ENCODE assay signal across 2 cellular contexts in the genomic region with DNA sequence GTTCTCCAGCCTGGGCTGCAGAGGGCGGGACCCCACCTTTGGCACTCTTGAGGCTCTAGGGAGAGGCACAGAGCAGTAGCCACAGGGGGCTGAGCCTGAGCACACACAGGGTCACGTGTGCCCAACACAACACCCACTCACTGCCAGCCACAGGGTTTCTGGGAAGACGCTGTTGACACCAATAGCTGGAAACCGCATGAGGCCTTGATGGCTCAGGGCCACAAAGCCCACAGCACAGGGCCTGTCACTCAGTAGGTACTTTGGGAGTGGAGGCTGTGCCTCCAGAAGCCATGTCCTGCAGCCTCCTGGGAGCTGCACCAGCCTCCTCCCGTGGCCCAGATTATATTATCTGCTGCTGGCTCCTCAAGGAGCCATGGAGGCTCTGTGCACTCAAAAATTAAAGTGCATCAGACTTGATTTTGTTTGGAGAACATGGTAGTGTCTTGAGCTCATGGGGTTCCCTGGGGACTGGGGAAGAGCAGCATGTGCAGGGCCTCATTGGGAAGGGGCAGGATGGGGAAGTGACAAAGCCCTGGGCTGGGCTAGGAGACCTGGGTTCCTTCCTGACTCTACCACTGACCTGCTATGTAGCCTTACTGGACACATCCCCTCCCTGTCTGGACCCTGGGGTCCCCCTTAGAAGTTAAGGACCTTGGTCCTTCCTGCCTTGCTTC.
TF ChIP-seq lines count a peak whose summit lies in the region.

No MANE protein-coding gene starts in this region.

TF ChIP-seq in HEK293, 187 proteins besides CTCF, POLR2A, EP300 and RAD21 (continues in another document):
- TF ChIP-seq, protein P1, sequence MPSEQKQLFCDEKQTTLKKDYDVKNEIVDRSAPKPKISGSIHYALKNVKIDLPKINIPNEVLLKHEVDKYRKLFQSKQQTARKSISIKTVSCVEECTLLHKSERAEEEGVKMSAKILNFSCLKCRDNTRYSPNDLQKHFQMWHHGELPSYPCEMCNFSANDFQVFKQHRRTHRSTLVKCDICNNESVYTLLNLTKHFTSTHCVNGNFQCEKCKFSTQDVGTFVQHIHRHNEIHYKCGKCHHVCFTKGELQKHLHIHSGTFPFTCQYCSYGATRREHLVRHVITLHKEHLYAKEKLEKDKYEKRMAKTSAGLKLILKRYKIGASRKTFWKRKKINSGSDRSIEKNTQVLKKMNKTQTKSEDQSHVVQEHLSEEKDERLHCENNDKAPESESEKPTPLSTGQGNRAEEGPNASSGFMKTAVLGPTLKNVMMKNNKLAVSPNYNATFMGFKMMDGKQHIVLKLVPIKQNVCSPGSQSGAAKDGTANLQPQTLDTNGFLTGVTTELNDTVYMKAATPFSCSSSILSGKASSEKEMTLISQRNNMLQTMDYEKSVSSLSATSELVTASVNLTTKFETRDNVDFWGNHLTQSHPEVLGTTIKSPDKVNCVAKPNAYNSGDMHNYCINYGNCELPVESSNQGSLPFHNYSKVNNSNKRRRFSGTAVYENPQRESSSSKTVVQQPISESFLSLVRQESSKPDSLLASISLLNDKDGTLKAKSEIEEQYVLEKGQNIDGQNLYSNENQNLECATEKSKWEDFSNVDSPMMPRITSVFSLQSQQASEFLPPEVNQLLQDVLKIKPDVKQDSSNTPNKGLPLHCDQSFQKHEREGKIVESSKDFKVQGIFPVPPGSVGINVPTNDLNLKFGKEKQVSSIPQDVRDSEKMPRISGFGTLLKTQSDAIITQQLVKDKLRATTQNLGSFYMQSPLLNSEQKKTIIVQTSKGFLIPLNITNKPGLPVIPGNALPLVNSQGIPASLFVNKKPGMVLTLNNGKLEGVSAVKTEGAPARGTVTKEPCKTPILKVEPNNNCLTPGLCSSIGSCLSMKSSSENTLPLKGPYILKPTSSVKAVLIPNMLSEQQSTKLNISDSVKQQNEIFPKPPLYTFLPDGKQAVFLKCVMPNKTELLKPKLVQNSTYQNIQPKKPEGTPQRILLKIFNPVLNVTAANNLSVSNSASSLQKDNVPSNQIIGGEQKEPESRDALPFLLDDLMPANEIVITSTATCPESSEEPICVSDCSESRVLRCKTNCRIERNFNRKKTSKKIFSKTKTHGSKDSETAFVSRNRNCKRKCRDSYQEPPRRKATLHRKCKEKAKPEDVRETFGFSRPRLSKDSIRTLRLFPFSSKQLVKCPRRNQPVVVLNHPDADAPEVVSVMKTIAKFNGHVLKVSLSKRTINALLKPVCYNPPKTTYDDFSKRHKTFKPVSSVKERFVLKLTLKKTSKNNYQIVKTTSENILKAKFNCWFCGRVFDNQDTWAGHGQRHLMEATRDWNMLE (tag by site-specific recombination; conservative IDR thresholded peaks at IDR 0.05; ENCODE audit: low read depth): no peak
- peak; percentile 67 for TF ChIP-seq IKZF3 (tag by site-specific recombination; IDR thresholded peaks at IDR 0.05)
- no peak for TF ChIP-seq ZBTB1 (tag by site-specific recombination; IDR thresholded peaks at IDR 0.05)
- TF ChIP-seq ZNF76 (tag by site-specific recombination; IDR thresholded peaks at IDR 0.05; ENCODE audit: borderline replicate concordance, low read depth): peak; percentile 91
- TF ChIP-seq GLIS2 (tag by site-specific recombination; IDR thresholded peaks at IDR 0.05): peak; percentile 86
- TF ChIP-seq ZNF843 (tag by site-specific recombination; IDR thresholded peaks at IDR 0.05): no peak
- TF ChIP-seq KLF9 (tag by site-specific recombination; IDR thresholded peaks at IDR 0.05; ENCODE audit: low read depth): no peak
- TF ChIP-seq ZSCAN23 (tag by site-specific recombination; IDR thresholded peaks at IDR 0.05): no peak; the same call in 1 of the 2 replicates
- TF ChIP-seq ZNF248 (tag by site-specific recombination; IDR thresholded peaks at IDR 0.05): no peak
- TF ChIP-seq ZNF610 (tag by site-specific recombination; IDR thresholded peaks at IDR 0.05; ENCODE audit: borderline replicate concordance): no peak
- no peak for TF ChIP-seq ZNF174 (tag by site-specific recombination; IDR thresholded peaks at IDR 0.05)
- TF ChIP-seq ZEB2 (tag by site-specific recombination; IDR thresholded peaks at IDR 0.05): peak; percentile 32; the same call in 1 of the 2 replicates
- TF ChIP-seq ZNF23 (tag by site-specific recombination; IDR thresholded peaks at IDR 0.05; ENCODE audit: borderline replicate concordance): no peak
- TF ChIP-seq ZXDB (tag by site-specific recombination; IDR thresholded peaks at IDR 0.05): no peak
- no peak for TF ChIP-seq FEZF1 (tag by site-specific recombination; IDR thresholded peaks at IDR 0.05)
- no peak for TF ChIP-seq ZNF529 (tag by site-specific recombination; IDR thresholded peaks at IDR 0.05; ENCODE audit: insufficient replicate concordance)
- no peak for TF ChIP-seq ZNF544 (tag by site-specific recombination; IDR thresholded peaks at IDR 0.05)
- TF ChIP-seq HOXC10 (CRISPR knock-in tag; IDR thresholded peaks at IDR 0.05): no peak
- no peak for TF ChIP-seq SALL2 (tag by site-specific recombination; IDR thresholded peaks at IDR 0.05; ENCODE audit: borderline replicate concordance)
- TF ChIP-seq EGR2 (tag by site-specific recombination; IDR thresholded peaks at IDR 0.05; ENCODE audit: low read depth): peak; percentile 85
- TF ChIP-seq ZFP37 (tag by site-specific recombination; IDR thresholded peaks at IDR 0.05): 0 out of 2 replicates have a peak, but pooled peaks have one; percentile 37
- no peak for TF ChIP-seq ZNF792 (tag by site-specific recombination; IDR thresholded peaks at IDR 0.05)
- TF ChIP-seq, protein P2, sequence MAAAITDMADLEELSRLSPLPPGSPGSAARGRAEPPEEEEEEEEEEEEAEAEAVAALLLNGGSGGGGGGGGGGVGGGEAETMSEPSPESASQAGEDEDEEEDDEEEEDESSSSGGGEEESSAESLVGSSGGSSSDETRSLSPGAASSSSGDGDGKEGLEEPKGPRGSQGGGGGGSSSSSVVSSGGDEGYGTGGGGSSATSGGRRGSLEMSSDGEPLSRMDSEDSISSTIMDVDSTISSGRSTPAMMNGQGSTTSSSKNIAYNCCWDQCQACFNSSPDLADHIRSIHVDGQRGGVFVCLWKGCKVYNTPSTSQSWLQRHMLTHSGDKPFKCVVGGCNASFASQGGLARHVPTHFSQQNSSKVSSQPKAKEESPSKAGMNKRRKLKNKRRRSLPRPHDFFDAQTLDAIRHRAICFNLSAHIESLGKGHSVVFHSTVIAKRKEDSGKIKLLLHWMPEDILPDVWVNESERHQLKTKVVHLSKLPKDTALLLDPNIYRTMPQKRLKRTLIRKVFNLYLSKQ (tag by site-specific recombination; IDR thresholded peaks at IDR 0.05; ENCODE audit: borderline replicate concordance): no peak
- TF ChIP-seq ZNF677 (tag by site-specific recombination; IDR thresholded peaks at IDR 0.05): no peak
- no peak for TF ChIP-seq ZNF416 (tag by site-specific recombination; IDR thresholded peaks at IDR 0.05)
- no peak for TF ChIP-seq ZNF140 (tag by site-specific recombination; IDR thresholded peaks at IDR 0.05)
- TF ChIP-seq, protein P3, sequence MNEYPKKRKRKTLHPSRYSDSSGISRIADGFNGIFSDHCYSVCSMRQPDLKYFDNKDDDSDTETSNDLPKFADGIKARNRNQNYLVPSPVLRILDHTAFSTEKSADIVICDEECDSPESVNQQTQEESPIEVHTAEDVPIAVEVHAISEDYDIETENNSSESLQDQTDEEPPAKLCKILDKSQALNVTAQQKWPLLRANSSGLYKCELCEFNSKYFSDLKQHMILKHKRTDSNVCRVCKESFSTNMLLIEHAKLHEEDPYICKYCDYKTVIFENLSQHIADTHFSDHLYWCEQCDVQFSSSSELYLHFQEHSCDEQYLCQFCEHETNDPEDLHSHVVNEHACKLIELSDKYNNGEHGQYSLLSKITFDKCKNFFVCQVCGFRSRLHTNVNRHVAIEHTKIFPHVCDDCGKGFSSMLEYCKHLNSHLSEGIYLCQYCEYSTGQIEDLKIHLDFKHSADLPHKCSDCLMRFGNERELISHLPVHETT (tag by site-specific recombination; IDR thresholded peaks at IDR 0.05): 0 out of 2 replicates have a peak, but pooled peaks have one; percentile 30

TF ChIP-seq in HepG2, 621 proteins besides CTCF, POLR2A, EP300 and RAD21 (continued from another document and continues in another):
- TF ChIP-seq, protein P4, sequence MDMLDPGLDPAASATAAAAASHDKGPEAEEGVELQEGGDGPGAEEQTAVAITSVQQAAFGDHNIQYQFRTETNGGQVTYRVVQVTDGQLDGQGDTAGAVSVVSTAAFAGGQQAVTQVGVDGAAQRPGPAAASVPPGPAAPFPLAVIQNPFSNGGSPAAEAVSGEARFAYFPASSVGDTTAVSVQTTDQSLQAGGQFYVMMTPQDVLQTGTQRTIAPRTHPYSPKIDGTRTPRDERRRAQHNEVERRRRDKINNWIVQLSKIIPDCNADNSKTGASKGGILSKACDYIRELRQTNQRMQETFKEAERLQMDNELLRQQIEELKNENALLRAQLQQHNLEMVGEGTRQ (IDR thresholded peaks at IDR 0.05; ENCODE audit: low read depth, low read length): peak; percentile 83
- TF ChIP-seq, protein P4 (CRISPR knock-in tag; IDR thresholded peaks at IDR 0.05; ENCODE audit: borderline replicate concordance): peak; percentile 86; the same call in 1 of the 2 replicates
- no peak for TF ChIP-seq ZNF460 (CRISPR knock-in tag; IDR thresholded peaks at IDR 0.05; ENCODE audit: borderline replicate concordance)
- TF ChIP-seq DPF2 (CRISPR knock-in tag; IDR thresholded peaks at IDR 0.05; ENCODE audit: borderline replicate concordance, low read depth): no peak
- no peak for TF ChIP-seq ZNF569 (CRISPR knock-in tag; IDR thresholded peaks at IDR 0.05; ENCODE audit: borderline replicate concordance)
- TF ChIP-seq, protein P5, sequence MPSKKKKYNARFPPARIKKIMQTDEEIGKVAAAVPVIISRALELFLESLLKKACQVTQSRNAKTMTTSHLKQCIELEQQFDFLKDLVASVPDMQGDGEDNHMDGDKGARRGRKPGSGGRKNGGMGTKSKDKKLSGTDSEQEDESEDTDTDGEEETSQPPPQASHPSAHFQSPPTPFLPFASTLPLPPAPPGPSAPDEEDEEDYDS (CRISPR knock-in tag; IDR thresholded peaks at IDR 0.05): peak; percentile 36; the same call in 1 of the 2 replicates
- TF ChIP-seq, protein P6, sequence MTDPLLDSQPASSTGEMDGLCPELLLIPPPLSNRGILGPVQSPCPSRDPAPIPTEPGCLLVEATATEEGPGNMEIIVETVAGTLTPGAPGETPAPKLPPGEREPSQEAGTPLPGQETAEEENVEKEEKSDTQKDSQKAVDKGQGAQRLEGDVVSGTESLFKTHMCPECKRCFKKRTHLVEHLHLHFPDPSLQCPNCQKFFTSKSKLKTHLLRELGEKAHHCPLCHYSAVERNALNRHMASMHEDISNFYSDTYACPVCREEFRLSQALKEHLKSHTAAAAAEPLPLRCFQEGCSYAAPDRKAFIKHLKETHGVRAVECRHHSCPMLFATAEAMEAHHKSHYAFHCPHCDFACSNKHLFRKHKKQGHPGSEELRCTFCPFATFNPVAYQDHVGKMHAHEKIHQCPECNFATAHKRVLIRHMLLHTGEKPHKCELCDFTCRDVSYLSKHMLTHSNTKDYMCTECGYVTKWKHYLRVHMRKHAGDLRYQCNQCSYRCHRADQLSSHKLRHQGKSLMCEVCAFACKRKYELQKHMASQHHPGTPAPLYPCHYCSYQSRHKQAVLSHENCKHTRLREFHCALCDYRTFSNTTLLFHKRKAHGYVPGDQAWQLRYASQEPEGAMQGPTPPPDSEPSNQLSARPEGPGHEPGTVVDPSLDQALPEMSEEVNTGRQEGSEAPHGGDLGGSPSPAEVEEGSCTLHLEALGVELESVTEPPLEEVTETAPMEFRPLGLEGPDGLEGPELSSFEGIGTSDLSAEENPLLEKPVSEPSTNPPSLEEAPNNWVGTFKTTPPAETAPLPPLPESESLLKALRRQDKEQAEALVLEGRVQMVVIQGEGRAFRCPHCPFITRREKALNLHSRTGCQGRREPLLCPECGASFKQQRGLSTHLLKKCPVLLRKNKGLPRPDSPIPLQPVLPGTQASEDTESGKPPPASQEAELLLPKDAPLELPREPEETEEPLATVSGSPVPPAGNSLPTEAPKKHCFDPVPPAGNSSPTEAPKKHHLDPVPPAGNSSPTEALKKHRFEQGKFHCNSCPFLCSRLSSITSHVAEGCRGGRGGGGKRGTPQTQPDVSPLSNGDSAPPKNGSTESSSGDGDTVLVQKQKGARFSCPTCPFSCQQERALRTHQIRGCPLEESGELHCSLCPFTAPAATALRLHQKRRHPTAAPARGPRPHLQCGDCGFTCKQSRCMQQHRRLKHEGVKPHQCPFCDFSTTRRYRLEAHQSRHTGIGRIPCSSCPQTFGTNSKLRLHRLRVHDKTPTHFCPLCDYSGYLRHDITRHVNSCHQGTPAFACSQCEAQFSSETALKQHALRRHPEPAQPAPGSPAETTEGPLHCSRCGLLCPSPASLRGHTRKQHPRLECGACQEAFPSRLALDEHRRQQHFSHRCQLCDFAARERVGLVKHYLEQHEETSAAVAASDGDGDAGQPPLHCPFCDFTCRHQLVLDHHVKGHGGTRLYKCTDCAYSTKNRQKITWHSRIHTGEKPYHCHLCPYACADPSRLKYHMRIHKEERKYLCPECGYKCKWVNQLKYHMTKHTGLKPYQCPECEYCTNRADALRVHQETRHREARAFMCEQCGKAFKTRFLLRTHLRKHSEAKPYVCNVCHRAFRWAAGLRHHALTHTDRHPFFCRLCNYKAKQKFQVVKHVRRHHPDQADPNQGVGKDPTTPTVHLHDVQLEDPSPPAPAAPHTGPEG (CRISPR knock-in tag; IDR thresholded peaks at IDR 0.05): no peak
- no peak for TF ChIP-seq ZZZ3 (CRISPR knock-in tag; IDR thresholded peaks at IDR 0.05; ENCODE audit: borderline replicate concordance)
- no peak for TF ChIP-seq POLR2G (IDR thresholded peaks at IDR 0.05; ENCODE audit: low read depth, low read length)
- no peak for TF ChIP-seq KLF12 (CRISPR knock-in tag; IDR thresholded peaks at IDR 0.05; ENCODE audit: borderline replicate concordance)
- TF ChIP-seq ZNF660 (CRISPR knock-in tag; IDR thresholded peaks at IDR 0.05; ENCODE audit: borderline replicate concordance, low read depth): no peak
- no peak for TF ChIP-seq TRIM24 (CRISPR knock-in tag; IDR thresholded peaks at IDR 0.05)
- TF ChIP-seq ARNTL (CRISPR knock-in tag; IDR thresholded peaks at IDR 0.05): peak; percentile 90
- TF ChIP-seq, protein P7, sequence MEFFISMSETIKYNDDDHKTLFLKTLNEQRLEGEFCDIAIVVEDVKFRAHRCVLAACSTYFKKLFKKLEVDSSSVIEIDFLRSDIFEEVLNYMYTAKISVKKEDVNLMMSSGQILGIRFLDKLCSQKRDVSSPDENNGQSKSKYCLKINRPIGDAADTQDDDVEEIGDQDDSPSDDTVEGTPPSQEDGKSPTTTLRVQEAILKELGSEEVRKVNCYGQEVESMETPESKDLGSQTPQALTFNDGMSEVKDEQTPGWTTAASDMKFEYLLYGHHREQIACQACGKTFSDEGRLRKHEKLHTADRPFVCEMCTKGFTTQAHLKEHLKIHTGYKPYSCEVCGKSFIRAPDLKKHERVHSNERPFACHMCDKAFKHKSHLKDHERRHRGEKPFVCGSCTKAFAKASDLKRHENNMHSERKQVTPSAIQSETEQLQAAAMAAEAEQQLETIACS (CRISPR knock-in tag; IDR thresholded peaks at IDR 0.05): no peak
- TF ChIP-seq, protein P8, sequence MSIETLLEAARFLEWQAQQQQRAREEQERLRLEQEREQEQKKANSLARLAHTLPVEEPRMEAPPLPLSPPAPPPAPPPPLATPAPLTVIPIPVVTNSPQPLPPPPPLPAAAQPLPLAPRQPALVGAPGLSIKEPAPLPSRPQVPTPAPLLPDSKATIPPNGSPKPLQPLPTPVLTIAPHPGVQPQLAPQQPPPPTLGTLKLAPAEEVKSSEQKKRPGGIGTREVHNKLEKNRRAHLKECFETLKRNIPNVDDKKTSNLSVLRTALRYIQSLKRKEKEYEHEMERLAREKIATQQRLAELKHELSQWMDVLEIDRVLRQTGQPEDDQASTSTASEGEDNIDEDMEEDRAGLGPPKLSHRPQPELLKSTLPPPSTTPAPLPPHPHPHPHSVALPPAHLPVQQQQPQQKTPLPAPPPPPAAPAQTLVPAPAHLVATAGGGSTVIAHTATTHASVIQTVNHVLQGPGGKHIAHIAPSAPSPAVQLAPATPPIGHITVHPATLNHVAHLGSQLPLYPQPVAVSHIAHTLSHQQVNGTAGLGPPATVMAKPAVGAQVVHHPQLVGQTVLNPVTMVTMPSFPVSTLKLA (IDR thresholded peaks at IDR 0.05): no peak
- peak; percentile 22; the same call in 1 of the 2 replicates for TF ChIP-seq NFYC (CRISPR knock-in tag; IDR thresholded peaks at IDR 0.05)
